8 cellular contexts compared by ENCODE assay signal in the genomic region with DNA sequence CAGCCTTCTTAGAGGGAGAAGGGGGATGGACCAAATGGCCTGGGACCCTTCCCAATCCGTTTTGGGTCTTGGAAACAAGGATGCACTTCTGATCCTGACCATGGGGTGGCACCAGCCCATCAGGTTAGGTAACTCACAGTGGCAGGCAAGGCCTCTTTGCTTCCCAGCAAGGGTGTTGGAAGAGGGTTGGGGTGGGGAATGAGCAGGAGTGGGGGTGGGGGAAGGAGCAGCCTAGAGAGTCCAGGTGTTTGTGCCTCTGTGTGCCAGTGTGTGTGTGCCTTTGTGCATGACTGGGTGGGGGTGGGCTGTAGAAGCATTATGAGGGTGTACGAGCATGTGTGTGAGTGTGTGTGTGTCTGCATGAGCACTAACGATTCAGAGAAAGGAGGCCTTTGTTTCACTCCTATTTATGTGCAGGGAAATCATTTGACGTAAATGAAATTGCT.
DNase-seq lines count a peak whose midpoint lies in the region; ATAC-seq, FAIRE-seq and TF ChIP-seq lines count a peak whose summit lies in the region.

No MANE protein-coding gene starts in this region.

- no peaks in the 10 kb centered on the region for H4K20me1 ChIP-seq in PC-9 (ENCODE audit: insufficient read depth)

- POLR2A ChIA-PET in activated CD4-positive, alpha-beta memory T cell treated with anti-CD3 and anti-CD28 coated beads for 36 hours (lab: Charles Lee): no interaction called here
- POLR2A ChIA-PET in activated CD4-positive, alpha-beta memory T cell treated with anti-CD3 and anti-CD28 coated beads, Interleukin-2, amount 10 ng/mL, durations not matched to agents 7 days and 5 days (lab: Charles Lee): no interaction called here
- POLR2A ChIA-PET in PC-9 (lab: Charles Lee; ENCODE audit: unreplicated experiment): no interaction called here

- ATAC-seq in omental fat pad (ENCODE audit: low FRiP score) (peak; percentile 66), HG03439 (IDR thresholded peaks at IDR 0.05; ENCODE audit: unreplicated experiment) (no peak), GM19023 (IDR thresholded peaks at IDR 0.05; ENCODE audit: unreplicated experiment) (no peak)

- peak; percentile 75 for TF ChIP-seq CTCF in PC-9 (conservative IDR thresholded peaks at IDR 0.05)
- peak; percentile 52 for TF ChIP-seq CTCF in fibroblast of the aortic adventitia (IDR thresholded peaks at IDR 0.05; ENCODE audit: insufficient read depth, low read length)
- TF ChIP-seq CTCF in omental fat pad (IDR thresholded peaks at IDR 0.05): no peak

- CTCF ChIA-PET in activated CD4-positive, alpha-beta memory T cell treated with anti-CD3 and anti-CD28 coated beads for 36 hours (lab: Charles Lee): no interaction called here
- CTCF ChIA-PET in activated CD4-positive, alpha-beta memory T cell treated with anti-CD3 and anti-CD28 coated beads, Interleukin-2, amount 10 ng/mL, durations not matched to agents 7 days and 5 days (lab: Charles Lee): no interaction called here
- CTCF ChIA-PET in PC-9 (lab: Charles Lee): no interaction called here

- H3F3A ChIP-seq in PC-9 (ENCODE audit: insufficient read depth, low read depth): no peaks in the 10 kb centered on the region

- no peak overlapping the region for H3K27ac Mint-ChIP-seq in activated CD4-positive, alpha-beta memory T cell treated with anti-CD3 and anti-CD28 coated beads for 36 hours
- H3K27ac Mint-ChIP-seq in activated CD4-positive, alpha-beta memory T cell treated with anti-CD3 and anti-CD28 coated beads, Interleukin-2, amount 10 ng/mL, durations not matched to agents 7 days and 5 days: no peak overlapping the region

- no TSS peak for BruUV-seq in PC-9 (replicated peaks; lab: Mats Ljungman, UMichigan)

- no peaks in the 10 kb centered on the region for H3K36me3 Mint-ChIP-seq in activated CD4-positive, alpha-beta memory T cell treated with anti-CD3 and anti-CD28 coated beads for 36 hours
- H3K36me3 Mint-ChIP-seq in activated CD4-positive, alpha-beta memory T cell treated with anti-CD3 and anti-CD28 coated beads, Interleukin-2, amount 10 ng/mL, durations not matched to agents 7 days and 5 days (ENCODE audit: low read depth): no peaks in the 10 kb centered on the region

- no peaks in the 10 kb centered on the region for H3K36me3 ChIP-seq in PC-9 (ENCODE audit: low read depth)

- H3K9me2 ChIP-seq in PC-9 (ENCODE audit: insufficient read depth): no peaks in the 10 kb centered on the region

- H3K4me3 ChIP-seq in PC-9 (no peak overlapping the region), fibroblast of the aortic adventitia (ENCODE audit: low read depth, low read length) (no peak overlapping the region)

- intact Hi-C loops in activated CD4-positive, alpha-beta memory T cell treated with anti-CD3 and anti-CD28 coated beads for 36 hours (cut with micrococcal nuclease): no loop called here
- intact Hi-C loops in PC-9 (cut with micrococcal nuclease; ENCODE audit: unreplicated experiment): loop anchor here (1.0 kb wide), 1 partner anchor 1285 kb away; no protein-coding TSS in a partner anchor

- no peaks in the 10 kb centered on the region for H3K27me3 Mint-ChIP-seq in activated CD4-positive, alpha-beta memory T cell treated with anti-CD3 and anti-CD28 coated beads for 36 hours
- H3K27me3 Mint-ChIP-seq in activated CD4-positive, alpha-beta memory T cell treated with anti-CD3 and anti-CD28 coated beads, Interleukin-2, amount 10 ng/mL, durations not matched to agents 7 days and 5 days: no peaks in the 10 kb centered on the region

- DNase-seq in activated CD4-positive, alpha-beta memory T cell treated with anti-CD3 and anti-CD28 coated beads for 36 hours: peak; percentile 20
- no peak for DNase-seq in activated CD4-positive, alpha-beta memory T cell treated with anti-CD3 and anti-CD28 coated beads, Interleukin-2, amount 10 ng/mL, durations not matched to agents 7 days and 5 days
- DNase-seq in HTR-8/SVneo (ENCODE audit: insufficient read length, low spot score) (peak; percentile 5), PC-9 (peak in 1 of 2 experiments; percentile 31), fibroblast of the aortic adventitia (ENCODE audit: low read depth) (peak; percentile 27), omental fat pad (ENCODE audit: low spot score) (peak; percentile 32)

- no peaks in the 10 kb centered on the region for H3K79me2 ChIP-seq in PC-9 (ENCODE audit: low read depth)

- H3K9me3 ChIP-seq in PC-9 (ENCODE audit: insufficient read depth, low read depth): no peaks in the 10 kb centered on the region

- no peaks in the 10 kb centered on the region for H3K4me1 ChIP-seq in PC-9 (replicated peaks; ENCODE audit: insufficient read depth)

- FAIRE-seq in HTR-8/SVneo (lab: Jason Lieb, UNC): no peak

- H3K4me2 ChIP-seq in PC-9: no peak overlapping the region

- H3K4me3 Mint-ChIP-seq in activated CD4-positive, alpha-beta memory T cell treated with anti-CD3 and anti-CD28 coated beads for 36 hours: no peak overlapping the region
- no peak overlapping the region for H3K4me3 Mint-ChIP-seq in activated CD4-positive, alpha-beta memory T cell treated with anti-CD3 and anti-CD28 coated beads, Interleukin-2, amount 10 ng/mL, durations not matched to agents 7 days and 5 days

- no peaks in the 10 kb centered on the region for H3K4me1 Mint-ChIP-seq in activated CD4-positive, alpha-beta memory T cell treated with anti-CD3 and anti-CD28 coated beads for 36 hours (ENCODE audit: low read depth)
- no peaks in the 10 kb centered on the region for H3K4me1 Mint-ChIP-seq in activated CD4-positive, alpha-beta memory T cell treated with anti-CD3 and anti-CD28 coated beads, Interleukin-2, amount 10 ng/mL, durations not matched to agents 7 days and 5 days

- H3K27ac ChIP-seq in PC-9: no peak overlapping the region

- H2AFZ ChIP-seq in PC-9: no peak overlapping the region

- H3K27me3 ChIP-seq in PC-9 (ENCODE audit: insufficient read depth, low read depth): no peaks in the 10 kb centered on the region

- no peaks in the 10 kb centered on the region for H3K9me3 Mint-ChIP-seq in activated CD4-positive, alpha-beta memory T cell treated with anti-CD3 and anti-CD28 coated beads for 36 hours
- no peaks in the 10 kb centered on the region for H3K9me3 Mint-ChIP-seq in activated CD4-positive, alpha-beta memory T cell treated with anti-CD3 and anti-CD28 coated beads, Interleukin-2, amount 10 ng/mL, durations not matched to agents 7 days and 5 days

Comparison
In these comparisons a context has a peak if more than half of its experiments do, and no peak if none do; other contexts are left out.
1. CTCF ChIP-seq: peak in PC-9 (single experiment) and fibroblast of the aortic adventitia (single experiment); none in omental fat pad (0 of 3).